In genomic region chr16:25270577-25270976, GRCh38 we compare ENCODE assay signal across 22 cellular contexts. TPM values are rescaled to one million over a fixed set of nuclear protein-coding genes. Genes with fewer than 3 reads are reported as not detected.
"Had no signal": no experiment of that assay in that cellular context is flagged by ENCODE, and none has a peak within 500 bp of the region (broad histone marks: within the 10 kb centered on the region; RNA-seq: fewer than 3 reads in every experiment).

No MANE protein-coding gene starts in this region.

- H3K9me3 ChIP-seq: ascending aorta, colonic mucosa, gastroesophageal sphincter, heart left ventricle, sigmoid colon, thoracic aorta, upper lobe of left lung had no signal

- H3K27ac ChIP-seq: ascending aorta, colonic mucosa, gastroesophageal sphincter, heart left ventricle, sigmoid colon, thoracic aorta, upper lobe of left lung had no signal

- H3K4me3 ChIP-seq: ascending aorta, colonic mucosa, gastroesophageal sphincter, heart left ventricle, sigmoid colon, thoracic aorta, upper lobe of left lung had no signal

- DNase-seq: activated CD4-positive, alpha-beta T cell treated with anti-CD3 and anti-CD28 coated beads, Interleukin-2, amount 50 U/mL, for 1 hour; activated CD4-positive, CD25-positive, alpha-beta regulatory T cell treated with anti-CD3 and anti-CD28 coated beads, Interleukin-2, amount 50 U/mL, for 72 hours; activated CD8-positive, alpha-beta memory T cell treated with anti-CD3 and anti-CD28 coated beads, Interleukin-2, amount 50 U/mL, for 4 hours; activated effector memory CD4-positive, alpha-beta T cell treated with anti-CD3 and anti-CD28 coated beads, Interleukin-2, amount 50 U/mL, for 16 hours; activated naive CD4-positive, alpha-beta T cell treated with anti-CD3 and anti-CD28 coated beads, Interleukin-2, amount 50 U/mL, for 16 hours; activated T-cell treated with anti-CD3 and anti-CD28 coated beads, Interleukin-2, amount 50 U/mL, for 72 hours; colonic mucosa; heart left ventricle; kidney; mammary epithelial cell; nephron progenitor cell; occipital lobe; posterior cingulate gyrus; sigmoid colon; stimulated activated CD4-positive, alpha-beta T cell treated with anti-CD3 and anti-CD28 coated beads, Interleukin-4, amount 100 ng/mL, for 4 hours; upper lobe of left lung had no signal

- H3K27me3 ChIP-seq: ascending aorta, colonic mucosa, gastroesophageal sphincter, heart left ventricle, sigmoid colon, upper lobe of left lung had no signal

- H3K4me1 ChIP-seq: ascending aorta, colonic mucosa, gastroesophageal sphincter, heart left ventricle, sigmoid colon, upper lobe of left lung had no signal

- H3K36me3 ChIP-seq: ascending aorta, colonic mucosa, gastroesophageal sphincter, sigmoid colon, thoracic aorta had no signal

RNA-seq across cellular contexts. Expression of gene AQP8, which starts 53.8 kb away (rescaled TPM):
- total RNA-seq: ascending aorta, epithelial cell of proximal tubule, gastroesophageal sphincter, heart left ventricle, kidney, mammary epithelial cell, myocyte, occipital lobe, renal cortical epithelial cell had no signal
- polyA plus RNA-seq: heart left ventricle, mammary epithelial cell had no signal
